Comparison of ENCODE assay signal across 26 cellular contexts in the genomic region with DNA sequence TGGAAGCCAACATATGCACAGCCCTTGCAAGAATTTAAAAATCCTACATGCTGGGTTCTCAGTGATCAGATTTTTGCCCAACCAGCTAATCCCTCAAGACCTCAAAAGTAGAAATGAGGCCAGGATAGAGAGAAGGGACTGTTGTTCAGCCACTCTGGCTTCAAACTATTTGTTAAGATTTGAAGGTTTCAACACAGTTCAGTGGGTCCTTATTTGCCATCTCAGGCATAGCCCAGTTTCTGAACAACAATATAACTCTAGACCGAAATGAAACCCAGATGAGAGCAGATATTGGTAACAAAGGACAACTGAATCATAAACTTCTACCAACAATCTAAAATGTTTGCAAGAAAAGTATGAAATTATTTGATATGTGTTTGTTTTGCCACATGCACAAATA.
"Had no signal": no experiment of that assay in that cellular context is flagged by ENCODE, and none has a peak within 500 bp of the region (broad histone marks: within the 10 kb centered on the region; RNA-seq: fewer than 3 reads in every experiment).

No MANE protein-coding gene starts in this region.

- H3K4me1 ChIP-seq: left lung, testis had no signal

- H3K4me1 Mint-ChIP-seq: activated CD4-positive, alpha-beta T cell treated with anti-CD3 and anti-CD28 coated beads, Interleukin-2, amount 10 ng/mL, durations not matched to agents 24 days and 14 days; activated naive CD8-positive, alpha-beta T cell treated with anti-CD3 and anti-CD28 coated beads, Interleukin-2, amount 50 U/mL, for 24 hours had no signal

- H3K9me3 Mint-ChIP-seq: activated CD4-positive, alpha-beta memory T cell treated with anti-CD3 and anti-CD28 coated beads for 36 hours; activated CD4-positive, alpha-beta T cell treated with anti-CD3 and anti-CD28 coated beads, Interleukin-2, amount 10 ng/mL, durations not matched to agents 24 days and 14 days; activated naive CD4-positive, alpha-beta T cell treated with anti-CD3 and anti-CD28 coated beads, Interleukin-2, amount 50 U/mL, for 24 hours; activated naive CD8-positive, alpha-beta T cell treated with anti-CD3 and anti-CD28 coated beads, Interleukin-2, amount 50 U/mL, for 24 hours; effector memory CD8-positive, alpha-beta T cell; natural killer cell treated with Interleukin-12 subunit alpha and Interleukin-12 subunit beta and Interleukin-15 and Interleukin-18, amount 100 ng/mL, for 72 hours had no signal

- H3K36me3 Mint-ChIP-seq: activated CD4-positive, alpha-beta memory T cell treated with anti-CD3 and anti-CD28 coated beads for 36 hours; natural killer cell treated with Interleukin-12 subunit alpha and Interleukin-12 subunit beta and Interleukin-15 and Interleukin-18, amount 100 ng/mL, for 72 hours had no signal

- DNase-seq: activated CD4-positive, alpha-beta memory T cell treated with anti-CD3 and anti-CD28 coated beads for 36 hours; activated CD4-positive, alpha-beta T cell treated with anti-CD3 and anti-CD28 coated beads, Interleukin-2, amount 10 ng/mL, durations not matched to agents 24 days and 14 days; activated CD4-positive, CD25-positive, alpha-beta regulatory T cell treated with anti-CD3 and anti-CD28 coated beads, Interleukin-2, amount 50 U/mL, for 72 hours; activated CD8-positive, alpha-beta memory T cell treated with anti-CD3 and anti-CD28 coated beads, Interleukin-2, amount 50 U/mL, for 4 hours; activated gamma-delta T cell treated with Interleukin-2 at 50 U/mL for 16 hours; activated naive CD8-positive, alpha-beta T cell treated with anti-CD3 and anti-CD28 coated beads, Interleukin-2, amount 50 U/mL, for 24 hours; activated T-cell treated with anti-CD3 and anti-CD28 coated beads, Interleukin-2, amount 50 U/mL, for 1 hour; amygdala; cerebellar nuclear complex; effector memory CD8-positive, alpha-beta T cell; foreskin fibroblast; head of caudate nucleus; left lung; mucosa of descending colon; spleen; stimulated activated naive CD4-positive, alpha-beta T cell; testis; transverse colon had no signal

- H3K27ac Mint-ChIP-seq: activated CD4-positive, alpha-beta memory T cell treated with anti-CD3 and anti-CD28 coated beads for 36 hours; activated CD4-positive, alpha-beta T cell treated with anti-CD3 and anti-CD28 coated beads, Interleukin-2, amount 10 ng/mL, durations not matched to agents 24 days and 14 days; activated naive CD4-positive, alpha-beta T cell treated with anti-CD3 and anti-CD28 coated beads, Interleukin-2, amount 50 U/mL, for 24 hours; activated naive CD8-positive, alpha-beta T cell treated with anti-CD3 and anti-CD28 coated beads, Interleukin-2, amount 50 U/mL, for 24 hours; effector memory CD8-positive, alpha-beta T cell; natural killer cell treated with Interleukin-12 subunit alpha and Interleukin-12 subunit beta and Interleukin-15 and Interleukin-18, amount 100 ng/mL, for 72 hours had no signal

- H3K4me3 Mint-ChIP-seq: activated CD4-positive, alpha-beta memory T cell treated with anti-CD3 and anti-CD28 coated beads for 36 hours; activated CD4-positive, alpha-beta T cell treated with anti-CD3 and anti-CD28 coated beads, Interleukin-2, amount 10 ng/mL, durations not matched to agents 24 days and 14 days; activated naive CD4-positive, alpha-beta T cell treated with anti-CD3 and anti-CD28 coated beads, Interleukin-2, amount 50 U/mL, for 24 hours; activated naive CD8-positive, alpha-beta T cell treated with anti-CD3 and anti-CD28 coated beads, Interleukin-2, amount 50 U/mL, for 24 hours; effector memory CD8-positive, alpha-beta T cell; natural killer cell treated with Interleukin-12 subunit alpha and Interleukin-12 subunit beta and Interleukin-15 and Interleukin-18, amount 100 ng/mL, for 72 hours had no signal

- H3K9me3 ChIP-seq: left lung, mucosa of descending colon, right atrium auricular region, spleen, testis, transverse colon had no signal

- H3K36me3 ChIP-seq: left lung, right atrium auricular region, spleen, transverse colon had no signal

- H3K27ac ChIP-seq: coronary artery, left lung, parathyroid adenoma, spleen, testis, transverse colon had no signal

- H3K27me3 ChIP-seq: left lung, right atrium auricular region, spleen, testis, transverse colon had no signal

- H3K4me3 ChIP-seq: coronary artery, left lung, mucosa of descending colon, right atrium auricular region, spleen, testis, transverse colon had no signal

- ATAC-seq: activated naive CD8-positive, alpha-beta T cell treated with anti-CD3 and anti-CD28 coated beads, Interleukin-2, amount 50 U/mL, for 24 hours; effector memory CD8-positive, alpha-beta T cell; left lung; mucosa of descending colon; natural killer cell treated with Interleukin-12 subunit alpha and Interleukin-12 subunit beta and Interleukin-15 and Interleukin-18, amount 100 ng/mL, for 72 hours had no signal

- FAIRE-seq: bronchial epithelial cell, endothelial cell of umbilical vein, TTC549 had no signal

- H3K27me3 Mint-ChIP-seq: activated CD4-positive, alpha-beta memory T cell treated with anti-CD3 and anti-CD28 coated beads for 36 hours; activated CD4-positive, alpha-beta T cell treated with anti-CD3 and anti-CD28 coated beads, Interleukin-2, amount 10 ng/mL, durations not matched to agents 24 days and 14 days; activated naive CD4-positive, alpha-beta T cell treated with anti-CD3 and anti-CD28 coated beads, Interleukin-2, amount 50 U/mL, for 24 hours; activated naive CD8-positive, alpha-beta T cell treated with anti-CD3 and anti-CD28 coated beads, Interleukin-2, amount 50 U/mL, for 24 hours; effector memory CD8-positive, alpha-beta T cell had no signal
